In genomic region chr7:27172388-27172774, GRCh38 we compare ENCODE assay signal across 10 cellular contexts. TPM values are rescaled to one million over a fixed set of nuclear protein-coding genes. Genes with fewer than 3 reads are reported as not detected.
DNase-seq lines count a peak whose midpoint lies in the region; ATAC-seq, FAIRE-seq and TF ChIP-seq lines count a peak whose summit lies in the region.
"Had no signal": no experiment of that assay in that cellular context is flagged by ENCODE, and none has a peak within 500 bp of the region (broad histone marks: within the 10 kb centered on the region; RNA-seq: fewer than 3 reads in every experiment).

No MANE protein-coding gene starts in this region.

- H3K36me3 ChIP-seq in RWPE2 (ENCODE audit: low read depth) (peaks cover 6% of the 10 kb centered on the region; the same call in 1 of the 2 replicates), hepatocyte (replicated peaks; ENCODE audit: insufficient read depth, low read depth) (no peaks in the 10 kb centered on the region), suprapubic skin (no peaks in the 10 kb centered on the region)

- peaks cover 99% of the 10 kb centered on the region for H3K79me2 ChIP-seq in hepatocyte

- H4K20me1 ChIP-seq in hepatocyte (ENCODE audit: insufficient read depth, poor library complexity, severe bottlenecking): peaks cover 16% of the 10 kb centered on the region

- H2AFZ ChIP-seq in hepatocyte: no peak overlapping the region

- no peak for ATAC-seq in activated CD8-positive, alpha-beta memory T cell treated with anti-CD3 and anti-CD28 coated beads, Interleukin-2, amount 10 ng/mL, durations not matched to agents 7 days and 5 days
- no peak for ATAC-seq in RWPE2 (ENCODE audit: low read depth)
- no peak for ATAC-seq in HG02798 (IDR thresholded peaks at IDR 0.05; ENCODE audit: poor library complexity, unreplicated experiment)

- H3K27ac Mint-ChIP-seq in activated CD8-positive, alpha-beta memory T cell treated with anti-CD3 and anti-CD28 coated beads, Interleukin-2, amount 10 ng/mL, durations not matched to agents 7 days and 5 days: peak overlapping the region; percentile 11
- H3K27ac Mint-ChIP-seq in progenitor cell of endocrine pancreas: no peak overlapping the region

- TF ChIP-seq EP300 in suprapubic skin (IDR thresholded peaks at IDR 0.05): no peak

- no peak overlapping the region for H3K4me3 Mint-ChIP-seq in activated CD8-positive, alpha-beta memory T cell treated with anti-CD3 and anti-CD28 coated beads, Interleukin-2, amount 10 ng/mL, durations not matched to agents 7 days and 5 days
- H3K4me3 Mint-ChIP-seq in progenitor cell of endocrine pancreas (ENCODE audit: low read depth): no peak overlapping the region

- TF ChIP-seq CTCF in RWPE2 (IDR thresholded peaks at IDR 0.05; ENCODE audit: poor library complexity, severe bottlenecking) (no peak), hepatocyte (IDR thresholded peaks at IDR 0.05; ENCODE audit: poor library complexity) (no peak), suprapubic skin (IDR thresholded peaks at IDR 0.05) (no peak), progenitor cell of endocrine pancreas (IDR thresholded peaks at IDR 0.05; ENCODE audit: unreplicated experiment) (no peak)

- FAIRE-seq in GM12892 (lab: Jason Lieb, UNC): no peak
- FAIRE-seq: colon had no signal

- H3K36me3 Mint-ChIP-seq in activated CD8-positive, alpha-beta memory T cell treated with anti-CD3 and anti-CD28 coated beads, Interleukin-2, amount 10 ng/mL, durations not matched to agents 7 days and 5 days: peaks cover 2% of the 10 kb centered on the region
- H3K36me3 Mint-ChIP-seq in progenitor cell of endocrine pancreas (ENCODE audit: insufficient read depth): no peaks in the 10 kb centered on the region

- peak overlapping the region; percentile 54 for H3K4me3 ChIP-seq in RWPE2 (ENCODE audit: severe bottlenecking)
- H3K4me3 ChIP-seq in hepatocyte: peak overlapping the region; percentile 61
- H3K4me3 ChIP-seq in suprapubic skin: peak overlapping the region; percentile 84

- CTCF ChIA-PET in activated CD8-positive, alpha-beta memory T cell treated with anti-CD3 and anti-CD28 coated beads, Interleukin-2, amount 10 ng/mL, durations not matched to agents 7 days and 5 days (lab: Charles Lee): interaction anchor here (1.0 to 1.3 kb wide), 4 partner anchors 14 to 24 kb away, joined by 3 to 5 read pairs (median 4); no protein-coding TSS in a partner anchor

- TF ChIP-seq POLR2A in suprapubic skin (IDR thresholded peaks at IDR 0.05): no peak
- TF ChIP-seq POLR2A in GM12892 (IDR thresholded peaks at IDR 0.05; ENCODE audit: low read depth, low read length): no peak

- H3K9me3 ChIP-seq in RWPE2 (ENCODE audit: severe bottlenecking) (no peaks in the 10 kb centered on the region), hepatocyte (ENCODE audit: low read depth) (no peaks in the 10 kb centered on the region), suprapubic skin (no peaks in the 10 kb centered on the region)
- H3K9me3 ChIP-seq: SK-N-SH had no signal

- no peak for DNase-seq in activated CD8-positive, alpha-beta memory T cell treated with anti-CD3 and anti-CD28 coated beads, Interleukin-2, amount 10 ng/mL, durations not matched to agents 7 days and 5 days
- no peak for DNase-seq in activated CD8-positive, alpha-beta memory T cell treated with anti-CD3 and anti-CD28 coated beads for 24 hours
- peak; percentile 80 for DNase-seq in RWPE2 (ENCODE audit: low spot score)
- no peak for DNase-seq in hepatocyte (ENCODE audit: low spot score)
- DNase-seq in suprapubic skin (ENCODE audit: low spot score in 2 of 2): peak; percentile 74 to 79
- DNase-seq in progenitor cell of endocrine pancreas (ENCODE audit: low spot score, unreplicated experiment): no peak
- no peak for DNase-seq in GM12892 (ENCODE audit: insufficient read length)

- WGBS in hepatocyte (ENCODE audit: low lambda C conversion rate, missing lambda C conversion rate): 19% methylated on average over 9 of the region's 10 CpGs
- WGBS in suprapubic skin: 25% methylated on average over 10 of the region's 10 CpGs

- no peaks in the 10 kb centered on the region for H3K9me2 ChIP-seq in hepatocyte (replicated peaks; ENCODE audit: insufficient read depth)
- H3K9me2 ChIP-seq: SK-N-SH had no signal

- no peaks in the 10 kb centered on the region for H3K9me3 Mint-ChIP-seq in activated CD8-positive, alpha-beta memory T cell treated with anti-CD3 and anti-CD28 coated beads, Interleukin-2, amount 10 ng/mL, durations not matched to agents 7 days and 5 days (ENCODE audit: low read depth)
- no peaks in the 10 kb centered on the region for H3K9me3 Mint-ChIP-seq in progenitor cell of endocrine pancreas (ENCODE audit: low read depth)

- H3K27me3 ChIP-seq in RWPE2 (ENCODE audit: insufficient read depth, poor library complexity, severe bottlenecking): no peaks in the 10 kb centered on the region
- peaks cover 100% of the 10 kb centered on the region for H3K27me3 ChIP-seq in hepatocyte
- peaks cover 12% of the 10 kb centered on the region for H3K27me3 ChIP-seq in suprapubic skin

- peak overlapping the region; percentile 96 for H3K4me2 ChIP-seq in hepatocyte

- peaks cover 7% of the 10 kb centered on the region for H3K4me1 Mint-ChIP-seq in activated CD8-positive, alpha-beta memory T cell treated with anti-CD3 and anti-CD28 coated beads, Interleukin-2, amount 10 ng/mL, durations not matched to agents 7 days and 5 days
- peaks cover 4% of the 10 kb centered on the region for H3K4me1 Mint-ChIP-seq in progenitor cell of endocrine pancreas (ENCODE audit: low read depth)

- peaks cover 80% of the 10 kb centered on the region for H3K27me3 Mint-ChIP-seq in activated CD8-positive, alpha-beta memory T cell treated with anti-CD3 and anti-CD28 coated beads, Interleukin-2, amount 10 ng/mL, durations not matched to agents 7 days and 5 days
- H3K27me3 Mint-ChIP-seq in progenitor cell of endocrine pancreas: peaks cover 84% of the 10 kb centered on the region

- H3K4me1 ChIP-seq in RWPE2 (ENCODE audit: insufficient read depth, poor library complexity, severe bottlenecking): peaks cover 24% of the 10 kb centered on the region
- H3K4me1 ChIP-seq in hepatocyte (ENCODE audit: insufficient read depth): peaks cover 18% of the 10 kb centered on the region
- H3K4me1 ChIP-seq in suprapubic skin: peaks cover 81% of the 10 kb centered on the region

- H3K27ac ChIP-seq in RWPE2 (ENCODE audit: poor library complexity, severe bottlenecking) (peak overlapping the region; percentile 93), hepatocyte (peak overlapping the region; percentile 96), suprapubic skin (peak overlapping the region; percentile 94)

RNA-seq across cellular contexts. Expression of gene HOXA10, which starts 1.7 kb away (rescaled TPM):
- not detected for total RNA-seq in activated CD8-positive, alpha-beta memory T cell treated with anti-CD3 and anti-CD28 coated beads, Interleukin-2, amount 10 ng/mL, durations not matched to agents 7 days and 5 days
- total RNA-seq in hepatocyte (9.9 and 15.1 TPM in 2 replicates), suprapubic skin (1 to 10 TPM; 4.7 to 8.9 (median 6.0) TPM), progenitor cell of endocrine pancreas (not detected in 2 replicates)
- 7.7 and 8.1 TPM in 2 replicates for polyA plus RNA-seq in hepatocyte
- 2.9 TPM for polyA plus RNA-seq in GM12892 (2012; ENCODE audit: missing spikeins)
- polyA plus RNA-seq: SK-N-SH had no signal

RNA-seq across cellular contexts. Expression of gene HOXA9, which starts 7.0 kb away (rescaled TPM):
- total RNA-seq in activated CD8-positive, alpha-beta memory T cell treated with anti-CD3 and anti-CD28 coated beads, Interleukin-2, amount 10 ng/mL, durations not matched to agents 7 days and 5 days: not detected
- total RNA-seq in hepatocyte: 3.6 and 5.9 TPM in 2 replicates
- polyA plus RNA-seq in hepatocyte: 3.5 and 4.4 TPM in 2 replicates
- total RNA-seq in suprapubic skin: 10 to 100 TPM; 26.7 to 64.8 (median 48.7) TPM
- total RNA-seq in progenitor cell of endocrine pancreas: not detected in 2 replicates
- polyA plus RNA-seq in GM12892 (2012; ENCODE audit: missing spikeins): 4.1 TPM
- polyA plus RNA-seq: SK-N-SH had no signal

RNA-seq across cellular contexts. Expression of gene HOXA11, which starts 12.7 kb away (rescaled TPM):
- not detected for total RNA-seq in activated CD8-positive, alpha-beta memory T cell treated with anti-CD3 and anti-CD28 coated beads, Interleukin-2, amount 10 ng/mL, durations not matched to agents 7 days and 5 days
- total RNA-seq in hepatocyte: 6.4 and 9.6 TPM in 2 replicates
- polyA plus RNA-seq in hepatocyte: 5.4 and 7.6 TPM in 2 replicates
- 1 to 10 TPM in 1 of 4 donors, under 1 TPM in 2, not detected in 1; 0.34 to 1.2 (median 0.95) TPM for total RNA-seq in suprapubic skin
- total RNA-seq in progenitor cell of endocrine pancreas: not detected in 2 replicates
- polyA plus RNA-seq in GM12892 (2012; ENCODE audit: missing spikeins): not detected
- polyA plus RNA-seq: SK-N-SH had no signal

RNA-seq across cellular contexts. Expression of gene HOXA7, which starts 15.9 kb away (rescaled TPM):
- total RNA-seq in activated CD8-positive, alpha-beta memory T cell treated with anti-CD3 and anti-CD28 coated beads, Interleukin-2, amount 10 ng/mL, durations not matched to agents 7 days and 5 days: not detected
- total RNA-seq in hepatocyte (0.32 and 0.83 TPM in 2 replicates), suprapubic skin (10 to 100 TPM; 14.8 to 23.6 (median 17.5) TPM), progenitor cell of endocrine pancreas (1.4 and 1.5 TPM in 2 replicates)
- 1.0 TPM in 1 of 2 replicates, not detected in the other for polyA plus RNA-seq in hepatocyte
- not detected for polyA plus RNA-seq in GM12892 (2012; ENCODE audit: missing spikeins)
- polyA plus RNA-seq: SK-N-SH had no signal

RNA-seq across cellular contexts. Expression of gene HOXA3, which starts 20.0 kb away (rescaled TPM):
- total RNA-seq in activated CD8-positive, alpha-beta memory T cell treated with anti-CD3 and anti-CD28 coated beads, Interleukin-2, amount 10 ng/mL, durations not matched to agents 7 days and 5 days: not detected
- 0.83 and 3.0 TPM in 2 replicates for total RNA-seq in hepatocyte
- 4.1 and 4.5 TPM in 2 replicates for polyA plus RNA-seq in hepatocyte
- total RNA-seq in suprapubic skin: 10 to 100 TPM in 1 of 4 donors, 1 to 10 TPM in 3; 5.5 to 19.9 (median 6.2) TPM
- total RNA-seq in progenitor cell of endocrine pancreas: 77.4 and 85.5 TPM in 2 replicates
- polyA plus RNA-seq in GM12892 (2012; ENCODE audit: missing spikeins): not detected

Comparison
In these comparisons a context has a peak if more than half of its experiments do, and no peak if none do; other contexts are left out.
1. DNase-seq: peak in RWPE2 (single experiment) and suprapubic skin (2 of 2); none in activated CD8-positive, alpha-beta memory T cell treated with anti-CD3 and anti-CD28 coated beads, Interleukin-2, amount 10 ng/mL, durations not matched to agents 7 days and 5 days (single experiment), activated CD8-positive, alpha-beta memory T cell treated with anti-CD3 and anti-CD28 coated beads for 24 hours (single experiment), hepatocyte (single experiment), progenitor cell of endocrine pancreas (single experiment) and GM12892 (single experiment).
2. Peak in every context shown above with its lines, with median percentiles within 50 percentile points of each other: H3K27ac ChIP-seq and H3K4me3 ChIP-seq.